In genomic region chr10:22534849-22535604, GRCh38 we compare ENCODE assay signal across 1 cellular context.
TF ChIP-seq lines count a peak whose summit lies in the region.

No MANE protein-coding gene starts in this region.

TF ChIP-seq in GM12878, 131 proteins besides CTCF, POLR2A, EP300 and RAD21:
- no peak for TF ChIP-seq EZH2 (IDR thresholded peaks at IDR 0.05; ENCODE audit: borderline replicate concordance, control insufficient read depth, low read depth, low read length)
- no peak for TF ChIP-seq ZBTB33 (IDR thresholded peaks at IDR 0.05)
- TF ChIP-seq ZNF274 (IDR thresholded peaks at IDR 0.05; ENCODE audit: insufficient read depth, insufficient read length) = no peak
- TF ChIP-seq HDAC6 (IDR thresholded peaks at IDR 0.05; ENCODE audit: unreplicated experiment) = no peak
TF ChIP-seq in GM12878: peak in this region for 0.
